ENCODE assay signal across 8 cellular contexts in genomic region chr18:59900222-59901128, GRCh38. TPM values are rescaled to one million over a fixed set of nuclear protein-coding genes. Genes with fewer than 3 reads are reported as not detected.
DNase-seq lines count a peak whose midpoint lies in the region; ATAC-seq and TF ChIP-seq lines count a peak whose summit lies in the region.

No MANE protein-coding gene starts in this region.

- peak overlapping the region; percentile 12; the same call in 1 of the 2 replicates for H2AFZ ChIP-seq in Karpas-422 (ENCODE audit: low read length)

- H3K27me3 ChIP-seq in DOHH2 (ENCODE audit: control insufficient read depth, low read length) (no peaks in the 10 kb centered on the region), Karpas-422 (ENCODE audit: low read length) (no peaks in the 10 kb centered on the region), left ventricle myocardium inferior (ENCODE audit: low read depth) (peaks cover 81% of the 10 kb centered on the region)

- H3K9me3 ChIP-seq in DOHH2 (ENCODE audit: control insufficient read depth, insufficient read depth, low read length), result no peaks in the 10 kb centered on the region
- no peaks in the 10 kb centered on the region for H3K9me3 ChIP-seq in Karpas-422 (ENCODE audit: low read length)
- no peaks in the 10 kb centered on the region for H3K9me3 ChIP-seq in left ventricle myocardium inferior (replicated peaks)

- ATAC-seq in GM21619 (IDR thresholded peaks at IDR 0.05; ENCODE audit: unreplicated experiment) (peak; percentile 29), sciatic nerve (peak; percentile 18)

- H3F3A ChIP-seq in DOHH2 (ENCODE audit: control insufficient read depth, insufficient read depth), result peaks cover 37% of the 10 kb centered on the region

- H3K4me2 ChIP-seq in DOHH2 (ENCODE audit: low read length) (peak overlapping the region; percentile 72), Karpas-422 (ENCODE audit: low read depth, low read length, poor library complexity, severe bottlenecking) (peak overlapping the region; percentile 97)

- H3K27ac ChIP-seq in DOHH2 (ENCODE audit: low read depth, low read length), result peak overlapping the region; percentile 85
- peak overlapping the region; percentile 64 for H3K27ac ChIP-seq in Karpas-422 (ENCODE audit: low read length)
- peak overlapping the region; percentile 85 for H3K27ac ChIP-seq in left ventricle myocardium inferior (replicated peaks)

- intact Hi-C loops in left ventricle myocardium inferior (cut with micrococcal nuclease), result no loop called here
- intact Hi-C loops in sciatic nerve (cut with DNase I), result no loop called here
- intact Hi-C loops in posterior vena cava (cut with DNase I), result loop anchor here in 1 of 2 donors (2.0 kb wide), 1 partner anchor 78 kb away; no protein-coding TSS in a partner anchor

- H3K4me3 ChIP-seq in DOHH2 (ENCODE audit: low read length) (peak overlapping the region; percentile 90), Karpas-422 (ENCODE audit: low read length) (peak overlapping the region; percentile 86), left ventricle myocardium inferior (peak overlapping the region; percentile 75)

- peaks cover 22% of the 10 kb centered on the region for H4K20me1 ChIP-seq in DOHH2 (ENCODE audit: control insufficient read depth, insufficient read depth, low read depth, low read length)
- peaks cover 25% of the 10 kb centered on the region; the same call in 1 of the 2 replicates for H4K20me1 ChIP-seq in Karpas-422 (ENCODE audit: insufficient read depth, low read depth, low read length)

- H3K79me2 ChIP-seq in DOHH2 (ENCODE audit: control insufficient read depth, low read length), result peaks cover 58% of the 10 kb centered on the region
- H3K79me2 ChIP-seq in Karpas-422 (ENCODE audit: low read length), result peaks cover 15% of the 10 kb centered on the region; the same call in 1 of the 2 replicates

- H3K36me3 ChIP-seq in DOHH2 (ENCODE audit: control insufficient read depth, low read length) (peaks cover 54% of the 10 kb centered on the region), Karpas-422 (ENCODE audit: insufficient read depth, low read length) (peaks cover 18% of the 10 kb centered on the region), left ventricle myocardium inferior (no peaks in the 10 kb centered on the region)

- H3K9ac ChIP-seq in Karpas-422 (ENCODE audit: low read length), result peak overlapping the region; percentile 85

- H3K9me2 ChIP-seq in DOHH2 (replicated peaks; ENCODE audit: control insufficient read depth, low read length), result no peaks in the 10 kb centered on the region
- no peaks in the 10 kb centered on the region for H3K9me2 ChIP-seq in Karpas-422 (replicated peaks; ENCODE audit: insufficient read depth, low read length)

- TF ChIP-seq CTCF in DOHH2 (IDR thresholded peaks at IDR 0.05; ENCODE audit: low read depth, low read length, poor library complexity, severe bottlenecking), result no peak
- TF ChIP-seq CTCF in left ventricle myocardium inferior (IDR thresholded peaks at IDR 0.05; ENCODE audit: borderline replicate concordance), result no peak

- DNase-seq in Karpas-422 (peak; percentile 87), SIG-M5 (lab: John Stamatoyannopoulos, UW) (peak; percentile 41), left ventricle myocardium inferior (peak; percentile 23), sciatic nerve (ENCODE audit: low spot score) (no peak), posterior vena cava (ENCODE audit: low spot score) (no peak)
- peak; percentile 76 for DNase-seq in activated naive CD4-positive, alpha-beta T cell treated with Interleukin-2 at 50 U/mL for 16 hours

- H3K4me1 ChIP-seq in DOHH2 (ENCODE audit: control insufficient read depth, low read length), result peaks cover 42% of the 10 kb centered on the region
- H3K4me1 ChIP-seq in Karpas-422 (ENCODE audit: low read length), result peaks cover 53% of the 10 kb centered on the region
- peaks cover 43% of the 10 kb centered on the region for H3K4me1 ChIP-seq in left ventricle myocardium inferior

RNA-seq across cellular contexts. Expression of gene PMAIP1, which starts 0.7 kb away (rescaled TPM):
- 43.4 and 52.8 TPM in 2 replicates for total RNA-seq in Karpas-422 (2014; rRNA removed; shearing (Covaris generic); ENCODE audit: low replicate concordance)
- total RNA-seq in left ventricle myocardium inferior (0.58 TPM), sciatic nerve (1.2 TPM), posterior vena cava (under 1 TPM in 1 of 2 donors, not detected in 1; 0.38 TPM)

Comparison
In these comparisons a context has a peak if more than half of its experiments do, and no peak if none do; other contexts are left out.
1. DNase-seq: peak in Karpas-422 (single experiment), SIG-M5 (single experiment), activated naive CD4-positive, alpha-beta T cell treated with Interleukin-2 at 50 U/mL for 16 hours (single experiment) and left ventricle myocardium inferior (single experiment); none in sciatic nerve (single experiment) and posterior vena cava (single experiment).
2. RNA of gene PMAIP1, which starts 0.7 kb away (total RNA-seq): 43.4 to 52.8 TPM in Karpas-422; 1.2 TPM in sciatic nerve (single experiment), 0.58 TPM in left ventricle myocardium inferior (single experiment) and 0.38 TPM in posterior vena cava; every median in the first group is over 10 times any median in the second.
3. Peak in every context shown above with its lines, with median percentiles within 50 percentile points of each other: H3K27ac ChIP-seq and H3K4me3 ChIP-seq.